In the genomic region with DNA sequence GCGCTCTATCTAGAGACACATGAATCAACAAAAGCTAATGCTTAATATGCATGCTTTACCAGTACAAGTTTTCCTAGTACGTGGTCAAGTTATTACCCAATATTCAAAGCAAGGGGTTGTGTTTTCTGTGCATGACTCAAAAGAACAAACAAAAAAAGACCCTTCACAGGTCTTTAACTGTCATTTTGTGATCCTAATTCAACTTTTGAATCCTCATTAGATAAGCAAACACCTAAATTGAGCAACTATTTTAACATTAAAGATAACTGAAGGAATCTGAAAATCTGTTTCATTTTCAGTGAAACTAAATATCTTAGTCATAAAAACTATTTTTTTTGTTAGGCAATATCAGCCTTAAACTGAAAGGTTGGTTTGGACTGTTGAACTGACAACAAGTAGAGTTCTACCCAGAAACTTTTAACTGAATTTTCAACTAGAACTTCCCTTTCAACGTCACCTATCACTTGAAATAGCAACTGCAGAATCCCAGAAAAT, we compare ENCODE assay signal across 8 cellular contexts. TPM values are rescaled to one million over a fixed set of nuclear protein-coding genes. Genes with fewer than 3 reads are reported as not detected.
DNase-seq lines count a peak whose midpoint lies in the region; ATAC-seq and TF ChIP-seq lines count a peak whose summit lies in the region.

No MANE protein-coding gene starts in this region.

- peak overlapping the region; percentile 56 for H2AFZ ChIP-seq in osteoblast (ENCODE audit: low read length)

- H3K4me3 Mint-ChIP-seq in activated T-cell treated with anti-CD3 and anti-CD28 coated beads, Interleukin-2, amount 50 U/mL, for 72 hours = peak overlapping the region; percentile 74 to 88
- peak overlapping the region; percentile 70 for H3K4me3 Mint-ChIP-seq in activated B cell treated with CpG ODN at 0.5 μM for 24 hours
- H3K4me3 Mint-ChIP-seq in progenitor cell of endocrine pancreas (ENCODE audit: low read depth) = no peak overlapping the region

- H3K27ac Mint-ChIP-seq in activated T-cell treated with anti-CD3 and anti-CD28 coated beads, Interleukin-2, amount 50 U/mL, for 72 hours = peak overlapping the region; percentile 97
- H3K27ac Mint-ChIP-seq in activated B cell treated with CpG ODN at 0.5 μM for 24 hours = peak overlapping the region; percentile 88
- no peak overlapping the region for H3K27ac Mint-ChIP-seq in progenitor cell of endocrine pancreas

- intact Hi-C loops in activated B cell treated with CpG ODN at 0.5 μM for 24 hours (cut with micrococcal nuclease) = loop anchor here (1.0 kb wide), 1 partner anchor 18 kb away; no protein-coding TSS in a partner anchor

- H3K36me3 ChIP-seq in osteoblast (ENCODE audit: insufficient read depth, low read length) = no peaks in the 10 kb centered on the region

- no peaks in the 10 kb centered on the region for H3K9me3 Mint-ChIP-seq in activated T-cell treated with anti-CD3 and anti-CD28 coated beads, Interleukin-2, amount 50 U/mL, for 72 hours
- H3K9me3 Mint-ChIP-seq in activated B cell treated with CpG ODN at 0.5 μM for 24 hours (no peaks in the 10 kb centered on the region), progenitor cell of endocrine pancreas (ENCODE audit: low read depth) (no peaks in the 10 kb centered on the region)

- no peaks in the 10 kb centered on the region for H3K9me3 ChIP-seq in osteoblast (ENCODE audit: low read depth, low read length)

- H3K27me3 Mint-ChIP-seq in activated T-cell treated with anti-CD3 and anti-CD28 coated beads, Interleukin-2, amount 50 U/mL, for 72 hours (ENCODE audit: low read depth) = no peaks in the 10 kb centered on the region
- H3K27me3 Mint-ChIP-seq in activated B cell treated with CpG ODN at 0.5 μM for 24 hours = no peaks in the 10 kb centered on the region
- peaks cover 8% of the 10 kb centered on the region for H3K27me3 Mint-ChIP-seq in progenitor cell of endocrine pancreas

- H3K4me3 ChIP-seq in osteoblast (ENCODE audit: insufficient read depth, low read length) = peak overlapping the region; percentile 52

- H3K79me2 ChIP-seq in osteoblast (ENCODE audit: insufficient read depth, low read length) = no peaks in the 10 kb centered on the region

- H3K4me1 ChIP-seq in osteoblast (ENCODE audit: insufficient read depth, low read length) = peaks cover 3% of the 10 kb centered on the region

- H4K20me1 ChIP-seq in osteoblast (ENCODE audit: insufficient read depth, low read length) = no peaks in the 10 kb centered on the region

- peak; percentile 59 to 81 for ATAC-seq in activated T-cell treated with anti-CD3 and anti-CD28 coated beads, Interleukin-2, amount 50 U/mL, for 72 hours (replicated peaks in 1 of 2)
- peak; percentile 66 for ATAC-seq in HG03108 (IDR thresholded peaks at IDR 0.05; ENCODE audit: unreplicated experiment)
- ATAC-seq in activated B cell treated with CpG ODN at 0.5 μM for 24 hours (ENCODE audit: low read depth) = peak; percentile 47

- no peaks in the 10 kb centered on the region for H3K27me3 ChIP-seq in osteoblast (ENCODE audit: insufficient read depth, low read length)

- TF ChIP-seq CTCF in activated B cell treated with CpG ODN at 0.5 μM for 24 hours (IDR thresholded peaks at IDR 0.05) (no peak), osteoblast (IDR thresholded peaks at IDR 0.05; ENCODE audit: extremely low read depth, low read depth, low read length) (no peak), progenitor cell of endocrine pancreas (IDR thresholded peaks at IDR 0.05; ENCODE audit: unreplicated experiment) (no peak)

- CTCF ChIA-PET in activated B cell treated with CpG ODN at 0.5 μM for 24 hours (lab: Charles Lee) = interaction anchor here (1.3 kb wide), 1 partner anchor 13 kb away, joined by 3 read pairs; a partner anchor contains a TSS

- POLR2A ChIA-PET in activated B cell treated with CpG ODN at 0.5 μM for 24 hours (lab: Charles Lee) = interaction anchor here (13.2 kb wide), 1 partner anchor 10 kb away, joined by 170 read pairs; a partner anchor contains a TSS

- peaks cover 79% of the 10 kb centered on the region for H3K4me1 Mint-ChIP-seq in activated T-cell treated with anti-CD3 and anti-CD28 coated beads, Interleukin-2, amount 50 U/mL, for 72 hours (ENCODE audit: low read depth)
- peaks cover 73% of the 10 kb centered on the region for H3K4me1 Mint-ChIP-seq in activated B cell treated with CpG ODN at 0.5 μM for 24 hours
- peaks cover 7% of the 10 kb centered on the region for H3K4me1 Mint-ChIP-seq in progenitor cell of endocrine pancreas (ENCODE audit: low read depth)

- H3K4me2 ChIP-seq in osteoblast (ENCODE audit: insufficient read depth, low read length) = peak overlapping the region; percentile 82

- peak overlapping the region; percentile 44 for H3K27ac ChIP-seq in osteoblast (ENCODE audit: low read depth, low read length)

- peaks cover 16 to 36% of the 10 kb centered on the region in 2 donors for H3K36me3 Mint-ChIP-seq in activated T-cell treated with anti-CD3 and anti-CD28 coated beads, Interleukin-2, amount 50 U/mL, for 72 hours (ENCODE audit: insufficient read depth in 2 of 2)
- peaks cover 60% of the 10 kb centered on the region for H3K36me3 Mint-ChIP-seq in activated B cell treated with CpG ODN at 0.5 μM for 24 hours (ENCODE audit: low read depth)
- H3K36me3 Mint-ChIP-seq in progenitor cell of endocrine pancreas (ENCODE audit: insufficient read depth) = no peaks in the 10 kb centered on the region

- DNase-seq in activated T-cell treated with anti-CD3 and anti-CD28 coated beads, Interleukin-2, amount 50 U/mL, for 72 hours = no peak
- no peak for DNase-seq in activated T-cell treated with anti-CD3 and anti-CD28 coated beads, Interleukin-2, amount 50 U/mL, for 48 hours
- DNase-seq in activated B cell treated with CpG ODN at 0.5 μM for 24 hours (no peak), osteoblast (ENCODE audit: insufficient read length, low spot score, missing footprints) (no peak), progenitor cell of endocrine pancreas (ENCODE audit: low spot score, unreplicated experiment) (no peak), germinal center (ENCODE audit: low spot score) (no peak), NCI-H524 treated with DMSO at 0.1 percent for 48 hours (lab: John Stamatoyannopoulos, UW) (no peak)

RNA-seq across cellular contexts. Expression of a gene that starts 12.5 kb away (rescaled TPM):
- 10 to 100 TPM; 44.5 to 47.1 TPM for total RNA-seq in activated T-cell treated with anti-CD3 and anti-CD28 coated beads, Interleukin-2, amount 50 U/mL, for 72 hours
- 105 and 125 TPM in 2 replicates for total RNA-seq in activated B cell treated with CpG ODN at 0.5 μM for 24 hours
- total RNA-seq in osteoblast = 1.4 and 1.8 TPM in 2 replicates
- 5.5 and 6.8 TPM in 2 replicates for total RNA-seq in progenitor cell of endocrine pancreas
